Comparison of ENCODE assay signal across 22 cellular contexts in the genomic region with DNA sequence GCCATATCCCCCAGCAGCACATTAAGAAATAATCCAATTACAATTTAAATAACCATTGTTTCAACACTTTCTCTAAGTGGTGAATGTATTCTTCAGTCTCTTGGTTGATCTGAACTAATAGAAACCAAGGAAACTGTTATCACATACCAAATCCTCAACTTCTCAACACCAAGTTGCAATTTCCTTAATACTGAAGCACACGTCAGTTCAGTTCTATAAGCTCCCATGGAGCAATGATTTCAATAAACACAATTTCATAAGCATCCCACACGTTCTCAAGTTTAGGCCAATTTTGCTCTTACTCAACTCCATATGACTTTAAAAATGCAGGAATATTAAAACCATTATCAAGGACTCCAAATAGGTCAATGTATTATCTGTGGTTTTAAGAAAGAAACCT. TPM values are rescaled to one million over a fixed set of nuclear protein-coding genes. Genes with fewer than 3 reads are reported as not detected.
DNase-seq lines count a peak whose midpoint lies in the region; ATAC-seq and TF ChIP-seq lines count a peak whose summit lies in the region.
"Had no signal": no experiment of that assay in that cellular context is flagged by ENCODE, and none has a peak within 500 bp of the region (broad histone marks: within the 10 kb centered on the region; RNA-seq: fewer than 3 reads in every experiment).

No MANE protein-coding gene starts in this region.

- ATAC-seq in heart right ventricle (no peak), left cardiac atrium (no peak), GM19324 (IDR thresholded peaks at IDR 0.05; ENCODE audit: low FRiP score, unreplicated experiment) (no peak)
- ATAC-seq in natural killer cell treated with Interleukin-12 subunit alpha and Interleukin-12 subunit beta and Interleukin-15 and Interleukin-18, amount 100 ng/mL, for 72 hours = no peak
- ATAC-seq: A549; naive thymus-derived CD4-positive, alpha-beta T cell had no signal

- no peaks in the 10 kb centered on the region for H3K27me3 ChIP-seq in heart right ventricle
- no peaks in the 10 kb centered on the region for H3K27me3 ChIP-seq in neutrophil
- H3K27me3 ChIP-seq in uterus = no peaks in the 10 kb centered on the region
- H3K27me3 ChIP-seq: testis had no signal

- TF ChIP-seq CTCF in heart right ventricle (IDR thresholded peaks at IDR 0.05) (no peak), neutrophil (IDR thresholded peaks at IDR 0.05) (no peak), uterus (IDR thresholded peaks at IDR 0.05) (no peak)

- TF ChIP-seq POLR2A in uterus (IDR thresholded peaks at IDR 0.05) = no peak

- H3K4me1 Mint-ChIP-seq in natural killer cell treated with Interleukin-12 subunit alpha and Interleukin-12 subunit beta and Interleukin-15 and Interleukin-18, amount 100 ng/mL, for 72 hours (ENCODE audit: low read depth in 2 of 2) = peaks cover 3 to 16% of the 10 kb centered on the region in 2 donors
- H3K4me1 Mint-ChIP-seq: central memory CD8-positive, alpha-beta T cell had no signal

- intact Hi-C loops in heart right ventricle (cut with DNase I) = loop anchor here in 7 of 10 donors (5.0 to 10.0 kb wide), 9 partner anchors 119 to 633 kb away; partner anchors contain the start of gene ETS2 (in 2 of the 7)
- intact Hi-C loops in left cardiac atrium (cut with DNase I) = loop anchor here in 1 of 2 donors (10.0 kb wide), 1 partner anchor 631 kb away; no protein-coding TSS in a partner anchor
- intact Hi-C loops in uterus (cut with DNase I; ENCODE audit: low total_unique reads) = no loop called here

- WGBS in heart right ventricle, 2 donors = 57 to 70% methylated on average over 2 of the region's 2 CpGs

- no peaks in the 10 kb centered on the region for H3K36me3 Mint-ChIP-seq in natural killer cell treated with Interleukin-12 subunit alpha and Interleukin-12 subunit beta and Interleukin-15 and Interleukin-18, amount 100 ng/mL, for 72 hours
- H3K36me3 Mint-ChIP-seq: CD4-positive, CD25-positive, alpha-beta regulatory T cell; naive thymus-derived CD4-positive, alpha-beta T cell had no signal

- peak overlapping the region in 8 of 10 donors; percentile 41 to 81 (median 60) for H3K27ac ChIP-seq in heart right ventricle
- peak overlapping the region; percentile 25 for H3K27ac ChIP-seq in epithelial cell of prostate
- H3K27ac ChIP-seq in neutrophil = peak overlapping the region; percentile 71
- peak overlapping the region; percentile 3 to 62 for H3K27ac ChIP-seq in uterus
- H3K27ac ChIP-seq: A549, PC-9, testis had no signal

- H3K36me3 ChIP-seq in heart right ventricle = no peaks in the 10 kb centered on the region
- no peaks in the 10 kb centered on the region for H3K36me3 ChIP-seq in neutrophil
- no peaks in the 10 kb centered on the region for H3K36me3 ChIP-seq in uterus

- no peaks in the 10 kb centered on the region for H3K9me3 Mint-ChIP-seq in natural killer cell treated with Interleukin-12 subunit alpha and Interleukin-12 subunit beta and Interleukin-15 and Interleukin-18, amount 100 ng/mL, for 72 hours
- H3K9me3 Mint-ChIP-seq: CD4-positive, CD25-positive, alpha-beta regulatory T cell; central memory CD8-positive, alpha-beta T cell; endodermal cell; naive thymus-derived CD4-positive, alpha-beta T cell had no signal

- peaks cover 13 to 22% of the 10 kb centered on the region in 2 donors for H3K27me3 Mint-ChIP-seq in natural killer cell treated with Interleukin-12 subunit alpha and Interleukin-12 subunit beta and Interleukin-15 and Interleukin-18, amount 100 ng/mL, for 72 hours

- no peak overlapping the region for H3K27ac Mint-ChIP-seq in natural killer cell treated with Interleukin-12 subunit alpha and Interleukin-12 subunit beta and Interleukin-15 and Interleukin-18, amount 100 ng/mL, for 72 hours
- H3K27ac Mint-ChIP-seq: CD4-positive, CD25-positive, alpha-beta regulatory T cell; endodermal cell; naive thymus-derived CD4-positive, alpha-beta T cell had no signal

- H3K4me1 ChIP-seq in heart right ventricle (peaks cover 0 to 65% (median 23%) of the 10 kb centered on the region in 9 donors), neutrophil (ENCODE audit: control insufficient read depth in 1 of 2, insufficient read depth in 1 of 2, low read depth in 1 of 2, low read length in 1 of 2) (peaks cover 59 to 60% of the 10 kb centered on the region in 2 experiments), uterus (no peaks in the 10 kb centered on the region)
- H3K4me1 ChIP-seq: testis had no signal

- H3K4me3 ChIP-seq in heart right ventricle (peak overlapping the region in 5 of 10 donors; percentile 5 to 31 (median 26)), neutrophil (ENCODE audit: low read depth in 1 of 2, low read length in 1 of 2) (no peak overlapping the region), uterus (no peak overlapping the region)
- H3K4me3 ChIP-seq: A549, PC-9, testis had no signal

- no peak overlapping the region for H3K4me3 Mint-ChIP-seq in natural killer cell treated with Interleukin-12 subunit alpha and Interleukin-12 subunit beta and Interleukin-15 and Interleukin-18, amount 100 ng/mL, for 72 hours
- H3K4me3 Mint-ChIP-seq: CD4-positive, CD25-positive, alpha-beta regulatory T cell; central memory CD8-positive, alpha-beta T cell; endodermal cell; naive thymus-derived CD4-positive, alpha-beta T cell had no signal

- H3K9me3 ChIP-seq in heart right ventricle = no peaks in the 10 kb centered on the region
- no peaks in the 10 kb centered on the region for H3K9me3 ChIP-seq in neutrophil
- no peaks in the 10 kb centered on the region for H3K9me3 ChIP-seq in uterus
- H3K9me3 ChIP-seq: A549, testis had no signal

- DNase-seq in heart right ventricle (no peak), left cardiac atrium (no peak), epithelial cell of prostate (ENCODE audit: low read depth, low spot score) (no peak), uterus (no peak), NCI-H2227 treated with DMSO at 0.1 percent for 48 hours (lab: John Stamatoyannopoulos, UW) (no peak)
- no peak for DNase-seq in natural killer cell treated with Interleukin-12 subunit alpha and Interleukin-12 subunit beta and Interleukin-15 and Interleukin-18, amount 100 ng/mL, for 72 hours (ENCODE audit: low spot score)
- DNase-seq: activated CD4-positive, CD25-positive, alpha-beta regulatory T cell treated with anti-CD3 and anti-CD28 coated beads, Interleukin-2, amount 50 U/mL, for 72 hours; CD4-positive, CD25-positive, alpha-beta regulatory T cell; endodermal cell; foreskin melanocyte; naive thymus-derived CD4-positive, alpha-beta T cell; NCI-H1105 treated with DMSO at 0.1 percent for 48 hours; NCI-H82; PC-9; posterior cingulate gyrus; T-helper 9 cell; testis had no signal

RNA-seq across cellular contexts. Expression of gene ERG, which starts 5.8 kb away (rescaled TPM):
- total RNA-seq in heart right ventricle (10 to 100 TPM; 10.7 to 30.5 (median 16.5) TPM), left cardiac atrium (10 to 100 TPM; 16.1 to 27.2 TPM), uterus (10 to 100 TPM; 10.4 to 78.6 (median 31.1) TPM)
- polyA plus RNA-seq in heart right ventricle = 10 to 100 TPM in 1 of 2 donors, 1 to 10 TPM in 1; 9.5 to 10.2 TPM
- total RNA-seq in natural killer cell treated with Interleukin-12 subunit alpha and Interleukin-12 subunit beta and Interleukin-15 and Interleukin-18, amount 100 ng/mL, for 72 hours = not detected
- total RNA-seq: endodermal cell, LHCN-M2, PC-9 had no signal
- polyA plus RNA-seq: A549; CD4-positive, CD25-positive, alpha-beta regulatory T cell; naive thymus-derived CD4-positive, alpha-beta T cell had no signal

Comparison
In these comparisons a context has a peak if more than half of its experiments do, and no peak if none do; other contexts are left out.
1. RNA of gene ERG, which starts 5.8 kb away (total RNA-seq): 10.4 to 78.6 TPM in uterus, 16.1 to 27.2 TPM in left cardiac atrium and 10.7 to 30.5 TPM in heart right ventricle; not detected in natural killer cell treated with Interleukin-12 subunit alpha and Interleukin-12 subunit beta and Interleukin-15 and Interleukin-18, amount 100 ng/mL, for 72 hours; every median in the first group is over 10 times any median in the second.
2. Peak in every context shown above with its lines, with median percentiles within 50 percentile points of each other: H3K27ac ChIP-seq.